Comparison of ENCODE assay signal across 8 cellular contexts in genomic region chr16:46801428-46802049, GRCh38. TPM values are rescaled to one million over a fixed set of nuclear protein-coding genes. Genes with fewer than 3 reads are reported as not detected.
DNase-seq lines count a peak whose midpoint lies in the region; ATAC-seq, FAIRE-seq and TF ChIP-seq lines count a peak whose summit lies in the region.

No MANE protein-coding gene starts in this region.

- DNase-seq in DMS79 (lab: John Stamatoyannopoulos, UW) (peak; percentile 1), NCI-H1105 (lab: John Stamatoyannopoulos, UW) (peak; percentile 21), astrocyte (ENCODE audit: low read depth) (no peak), lung microvascular endothelial cell (ENCODE audit: low read depth in 2 of 2) (peak; percentile 21 to 35), H4 (ENCODE audit: low spot score) (no peak), DMS153 treated with DMSO at 0.1 percent for 48 hours (lab: John Stamatoyannopoulos, UW; ENCODE audit: unreplicated experiment) (no peak)
- DNase-seq in stimulated activated CD4-positive, alpha-beta T cell treated with anti-CD3 and anti-CD28 coated beads, Interleukin-4, amount 100 ng/mL, for 24 hours, result no peak

- H3K4me3 ChIP-seq in astrocyte (ENCODE audit: insufficient read depth, low read depth, low read length), result no peak overlapping the region

- H3K79me2 ChIP-seq in astrocyte (ENCODE audit: insufficient read depth, low read length), result no peaks in the 10 kb centered on the region

- H3K4me3 Mint-ChIP-seq in astrocyte (ENCODE audit: unreplicated experiment), result no peak overlapping the region

- H2AFZ ChIP-seq in astrocyte (ENCODE audit: low read depth, low read length), result no peak overlapping the region

- H4K20me1 ChIP-seq in astrocyte (ENCODE audit: insufficient read depth, low read length), result peaks cover 7% of the 10 kb centered on the region

- TF ChIP-seq CTCF in astrocyte (IDR thresholded peaks at IDR 0.05; ENCODE audit: insufficient read depth, low read depth, low read length), result peak; percentile 34

- H3K4me1 Mint-ChIP-seq in astrocyte (ENCODE audit: low read depth, unreplicated experiment), result no peaks in the 10 kb centered on the region

- no peaks in the 10 kb centered on the region for H3K27me3 Mint-ChIP-seq in astrocyte (ENCODE audit: low read depth, unreplicated experiment)

- no peaks in the 10 kb centered on the region for H3K9me3 ChIP-seq in astrocyte (ENCODE audit: insufficient read depth, low read depth, low read length)

- ATAC-seq in HG02970 (IDR thresholded peaks at IDR 0.05; ENCODE audit: low FRiP score, unreplicated experiment), result no peak

- no peak for FAIRE-seq in astrocyte (lab: Jason Lieb, UNC)

- no peaks in the 10 kb centered on the region for H3K27me3 ChIP-seq in astrocyte (ENCODE audit: insufficient read depth, low read length)

- H3K36me3 Mint-ChIP-seq in astrocyte (ENCODE audit: low read depth, unreplicated experiment), result peaks cover 6% of the 10 kb centered on the region

- no peak overlapping the region for H3K27ac Mint-ChIP-seq in astrocyte (ENCODE audit: unreplicated experiment)

- H3K9me3 Mint-ChIP-seq in astrocyte (ENCODE audit: unreplicated experiment), result peaks cover 5% of the 10 kb centered on the region

- no peak overlapping the region for H3K9ac ChIP-seq in astrocyte (ENCODE audit: low read length)

- no peaks in the 10 kb centered on the region for H3K4me1 ChIP-seq in astrocyte (ENCODE audit: insufficient read depth, low read length)

- peaks cover 5% of the 10 kb centered on the region for H3K36me3 ChIP-seq in astrocyte (ENCODE audit: insufficient read depth, low read length)

- H3K4me2 ChIP-seq in astrocyte (ENCODE audit: low read length), result no peak overlapping the region

- no peak overlapping the region for H3K27ac ChIP-seq in astrocyte (ENCODE audit: low read depth, low read length)

RNA-seq across cellular contexts. Expression of gene C16orf87, which starts 29.4 kb away (rescaled TPM):
- 20.5 and 25.0 TPM in 2 replicates for total RNA-seq in astrocyte
- total RNA-seq in lung microvascular endothelial cell, result 5.9 and 8.9 TPM in 2 replicates
- total RNA-seq in H4 (2014; rRNA removed; shearing (Covaris generic)), result 10.4 and 11.5 TPM in 2 replicates

RNA-seq across cellular contexts. Expression of gene MYLK3, which starts 53.4 kb away (rescaled TPM):
- total RNA-seq in astrocyte, result 0.82 and 1.3 TPM in 2 replicates
- under 0.01 and 0.22 TPM in 2 replicates for total RNA-seq in lung microvascular endothelial cell
- total RNA-seq in H4 (2014; rRNA removed; shearing (Covaris generic)), result 0.14 TPM in 1 of 2 replicates, not detected in the other

Comparison
In these comparisons a context has a peak if more than half of its experiments do, and no peak if none do; other contexts are left out.
1. DNase-seq: peak in DMS79 (single experiment), NCI-H1105 (single experiment) and lung microvascular endothelial cell (2 of 2); none in astrocyte (single experiment), H4 (single experiment), DMS153 treated with DMSO at 0.1 percent for 48 hours (single experiment) and stimulated activated CD4-positive, alpha-beta T cell treated with anti-CD3 and anti-CD28 coated beads, Interleukin-4, amount 100 ng/mL, for 24 hours (single experiment).